Comparison of ENCODE assay signal across 1 cellular context in the genomic region with DNA sequence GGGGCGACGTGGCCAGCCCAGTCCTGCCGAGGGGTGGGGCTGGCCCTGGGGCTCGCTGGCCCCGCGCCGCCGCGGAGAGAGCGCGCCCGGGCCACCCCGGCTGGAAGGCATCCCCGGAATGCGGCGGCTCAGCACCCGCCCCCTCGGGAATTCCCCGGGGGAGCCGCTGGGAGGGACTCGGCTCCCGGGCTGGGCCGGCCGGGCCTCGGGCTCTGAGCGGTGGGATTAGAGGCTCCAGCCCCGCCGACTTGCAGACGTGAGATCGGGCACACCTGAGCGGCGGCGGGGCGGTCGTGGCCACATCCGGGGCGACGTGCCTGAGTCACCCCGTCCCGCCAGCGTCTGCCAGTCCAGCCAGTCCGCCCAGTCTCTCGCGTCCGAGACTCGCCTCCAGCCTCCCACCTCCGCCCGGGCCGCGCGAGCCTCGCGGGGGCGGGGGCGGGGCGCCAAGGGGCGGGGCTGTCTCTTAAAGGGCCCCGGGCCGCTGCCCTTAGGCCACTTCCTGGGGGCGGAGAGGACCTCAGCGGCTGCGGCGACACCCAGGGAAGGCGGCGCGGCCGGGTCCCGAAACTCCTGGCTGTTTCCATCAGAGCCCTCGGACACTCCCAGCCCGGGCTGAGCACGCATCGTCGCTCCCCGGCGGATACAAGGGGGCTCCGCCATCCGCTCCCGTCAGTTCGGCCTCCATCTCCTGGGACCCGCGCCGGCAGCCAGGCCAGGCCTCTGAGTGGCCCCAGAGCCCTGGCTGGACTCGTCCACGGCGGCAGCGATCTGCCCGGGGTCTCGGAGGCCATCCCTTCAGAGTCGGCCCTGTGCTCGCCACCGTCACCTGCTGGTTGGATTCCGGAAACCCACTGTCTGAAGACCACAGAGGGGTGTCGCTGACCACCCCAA.
TF ChIP-seq lines count a peak whose summit lies in the region.

A gene (plus strand): TSS at position 498 of the 894 bp plus-strand sequence.

TF ChIP-seq in K562, 482 proteins besides CTCF, POLR2A, EP300 and RAD21 (continued from another document):
- TF ChIP-seq, protein P1, sequence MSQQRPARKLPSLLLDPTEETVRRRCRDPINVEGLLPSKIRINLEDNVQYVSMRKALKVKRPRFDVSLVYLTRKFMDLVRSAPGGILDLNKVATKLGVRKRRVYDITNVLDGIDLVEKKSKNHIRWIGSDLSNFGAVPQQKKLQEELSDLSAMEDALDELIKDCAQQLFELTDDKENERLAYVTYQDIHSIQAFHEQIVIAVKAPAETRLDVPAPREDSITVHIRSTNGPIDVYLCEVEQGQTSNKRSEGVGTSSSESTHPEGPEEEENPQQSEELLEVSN (IDR thresholded peaks at IDR 0.05; ENCODE audit: borderline replicate concordance in 1 of 2, extremely low read depth in 1 of 2, insufficient read depth in 1 of 2, insufficient read length in 1 of 2, low read depth in 1 of 2, low read length in 1 of 2, poor library complexity in 1 of 2, severe bottlenecking in 1 of 2) = peak in 1 of 2 experiments; percentile 31
- TF ChIP-seq GABPA (tag; conservative IDR thresholded peaks at IDR 0.05; ENCODE audit: low read depth) (peak; percentile 69), TAF1 (IDR thresholded peaks at IDR 0.05; ENCODE audit: control insufficient read depth, extremely low read depth, insufficient read depth, low read length, severe bottlenecking) (peak; percentile 43), TCF3 (CRISPR knock-in tag; IDR thresholded peaks at IDR 0.05) (0 out of 2 replicates have a peak, but pooled peaks have one; percentile 7), TOE1 (IDR thresholded peaks at IDR 0.05; ENCODE audit: borderline replicate concordance) (0 out of 2 replicates have a peak, but pooled peaks have one; percentile 22), TOE1 (CRISPR knock-in tag; IDR thresholded peaks at IDR 0.05; ENCODE audit: borderline replicate concordance, low read depth) (no peak), ELF1 (tag; IDR thresholded peaks at IDR 0.05) (peak; percentile 59; the same call in 1 of the 2 replicates), MAZ (CRISPR knock-in tag; conservative IDR thresholded peaks at IDR 0.05 in 1 of 2, IDR thresholded peaks at IDR 0.05 in 1 of 2) (peak; percentile 16 to 59; a peak in 3 of 4 replicates), ZBTB7A (IDR thresholded peaks at IDR 0.05; ENCODE audit: borderline replicate concordance, control insufficient read depth, low read depth, low read length) (peak; percentile 70), SMAD4 (CRISPR knock-in tag; conservative IDR thresholded peaks at IDR 0.05) (peak; percentile 93), SP1 (CRISPR knock-in tag; IDR thresholded peaks at IDR 0.05) (0 out of 2 replicates have a peak, but pooled peaks have one; percentile 28), ZNF282 (CRISPR knock-in tag; IDR thresholded peaks at IDR 0.05) (no peak), MAFG (tag; conservative IDR thresholded peaks at IDR 0.05) (no peak), SAFB (IDR thresholded peaks at IDR 0.05; ENCODE audit: borderline replicate concordance, low read depth, low read length) (peak; percentile 87), ZNF224 (CRISPR knock-in tag; IDR thresholded peaks at IDR 0.05) (no peak), JUND (IDR thresholded peaks at IDR 0.05; ENCODE audit: borderline replicate concordance, low read depth, low read length) (peak; percentile 8; the same call in 1 of the 2 replicates), JUND (tag; IDR thresholded peaks at IDR 0.05; ENCODE audit: borderline replicate concordance, low read depth, low read length) (no peak), DACH1 (IDR thresholded peaks at IDR 0.05; ENCODE audit: partially characterized antibody) (no peak), RBFOX2 (IDR thresholded peaks at IDR 0.05; ENCODE audit: low read depth, low read length) (peak; percentile 67), TEAD1 (CRISPR knock-in tag; IDR thresholded peaks at IDR 0.05) (peak in 1 of 2 experiments; percentile 87; a peak in 1 of 4 replicates), PHF8 (IDR thresholded peaks at IDR 0.05; ENCODE audit: borderline replicate concordance, low read length) (peak; percentile 57; the same call in 1 of the 2 replicates), FOXK1 (CRISPR knock-in tag; IDR thresholded peaks at IDR 0.05; ENCODE audit: borderline replicate concordance) (no peak), HIVEP1 (CRISPR knock-in tag; IDR thresholded peaks at IDR 0.05) (peak; percentile 84), POLR2G (IDR thresholded peaks at IDR 0.05; ENCODE audit: low read depth, low read length) (peak; percentile 74), GABPB1 (CRISPR knock-in tag; IDR thresholded peaks at IDR 0.05) (peak; percentile 14; the same call in 1 of the 2 replicates), CEBPB (tag; IDR thresholded peaks at IDR 0.05) (no peak), ZNF830 (CRISPR knock-in tag; IDR thresholded peaks at IDR 0.05) (no peak), YY1 (IDR thresholded peaks at IDR 0.05; ENCODE audit: borderline replicate concordance in 1 of 3, control insufficient read depth in 1 of 3, extremely low read depth in 1 of 3, insufficient read depth in 3 of 3, insufficient read length in 1 of 3, insufficient replicate concordance in 2 of 3, low read depth in 1 of 3, low read length in 2 of 3) (peak in 2 of 3 experiments; percentile 28 to 30), NCOR1 (IDR thresholded peaks at IDR 0.05) (peak; percentile 52), NONO (IDR thresholded peaks at IDR 0.05; ENCODE audit: low read depth in 2 of 2, low read length in 1 of 2) (0 out of 4 replicates have a peak, but pooled peaks of 1 of the 2 experiments have one; percentile 8)
- TF ChIP-seq, protein P2, sequence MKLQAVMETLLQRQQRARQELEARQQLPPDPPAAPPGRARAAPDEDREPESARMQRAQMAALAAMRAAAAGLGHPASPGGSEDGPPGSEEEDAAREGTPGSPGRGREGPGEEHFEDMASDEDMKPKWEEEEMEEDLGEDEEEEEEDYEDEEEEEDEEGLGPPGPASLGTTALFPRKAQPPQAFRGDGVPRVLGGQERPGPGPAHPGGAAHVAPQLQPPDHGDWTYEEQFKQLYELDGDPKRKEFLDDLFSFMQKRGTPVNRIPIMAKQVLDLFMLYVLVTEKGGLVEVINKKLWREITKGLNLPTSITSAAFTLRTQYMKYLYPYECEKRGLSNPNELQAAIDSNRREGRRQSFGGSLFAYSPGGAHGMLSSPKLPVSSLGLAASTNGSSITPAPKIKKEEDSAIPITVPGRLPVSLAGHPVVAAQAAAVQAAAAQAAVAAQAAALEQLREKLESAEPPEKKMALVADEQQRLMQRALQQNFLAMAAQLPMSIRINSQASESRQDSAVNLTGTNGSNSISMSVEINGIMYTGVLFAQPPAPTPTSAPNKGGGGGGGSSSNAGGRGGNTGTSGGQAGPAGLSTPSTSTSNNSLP (IDR thresholded peaks at IDR 0.05; ENCODE audit: borderline replicate concordance, low read depth, low read length) = no peak
- TF ChIP-seq, protein P3, sequence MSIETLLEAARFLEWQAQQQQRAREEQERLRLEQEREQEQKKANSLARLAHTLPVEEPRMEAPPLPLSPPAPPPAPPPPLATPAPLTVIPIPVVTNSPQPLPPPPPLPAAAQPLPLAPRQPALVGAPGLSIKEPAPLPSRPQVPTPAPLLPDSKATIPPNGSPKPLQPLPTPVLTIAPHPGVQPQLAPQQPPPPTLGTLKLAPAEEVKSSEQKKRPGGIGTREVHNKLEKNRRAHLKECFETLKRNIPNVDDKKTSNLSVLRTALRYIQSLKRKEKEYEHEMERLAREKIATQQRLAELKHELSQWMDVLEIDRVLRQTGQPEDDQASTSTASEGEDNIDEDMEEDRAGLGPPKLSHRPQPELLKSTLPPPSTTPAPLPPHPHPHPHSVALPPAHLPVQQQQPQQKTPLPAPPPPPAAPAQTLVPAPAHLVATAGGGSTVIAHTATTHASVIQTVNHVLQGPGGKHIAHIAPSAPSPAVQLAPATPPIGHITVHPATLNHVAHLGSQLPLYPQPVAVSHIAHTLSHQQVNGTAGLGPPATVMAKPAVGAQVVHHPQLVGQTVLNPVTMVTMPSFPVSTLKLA (conservative IDR thresholded peaks at IDR 0.05) = peak in 1 of 2 experiments; percentile 65; a peak in 2 of 4 replicates
- TF ChIP-seq, protein P4, sequence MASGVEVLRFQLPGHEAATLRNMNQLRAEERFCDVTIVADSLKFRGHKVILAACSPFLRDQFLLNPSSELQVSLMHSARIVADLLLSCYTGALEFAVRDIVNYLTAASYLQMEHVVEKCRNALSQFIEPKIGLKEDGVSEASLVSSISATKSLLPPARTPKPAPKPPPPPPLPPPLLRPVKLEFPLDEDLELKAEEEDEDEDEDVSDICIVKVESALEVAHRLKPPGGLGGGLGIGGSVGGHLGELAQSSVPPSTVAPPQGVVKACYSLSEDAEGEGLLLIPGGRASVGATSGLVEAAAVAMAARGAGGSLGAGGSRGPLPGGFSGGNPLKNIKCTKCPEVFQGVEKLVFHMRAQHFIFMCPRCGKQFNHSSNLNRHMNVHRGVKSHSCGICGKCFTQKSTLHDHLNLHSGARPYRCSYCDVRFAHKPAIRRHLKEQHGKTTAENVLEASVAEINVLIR (CRISPR knock-in tag; IDR thresholded peaks at IDR 0.05) = no peak
- TF ChIP-seq, protein P5, sequence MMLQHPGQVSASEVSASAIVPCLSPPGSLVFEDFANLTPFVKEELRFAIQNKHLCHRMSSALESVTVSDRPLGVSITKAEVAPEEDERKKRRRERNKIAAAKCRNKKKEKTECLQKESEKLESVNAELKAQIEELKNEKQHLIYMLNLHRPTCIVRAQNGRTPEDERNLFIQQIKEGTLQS (IDR thresholded peaks at IDR 0.05) = 0 out of 2 replicates have a peak, but pooled peaks have one; percentile 19
- TF ChIP-seq, protein P5 (CRISPR knock-in tag; conservative IDR thresholded peaks at IDR 0.05) = no peak
- TF ChIP-seq, protein P6, sequence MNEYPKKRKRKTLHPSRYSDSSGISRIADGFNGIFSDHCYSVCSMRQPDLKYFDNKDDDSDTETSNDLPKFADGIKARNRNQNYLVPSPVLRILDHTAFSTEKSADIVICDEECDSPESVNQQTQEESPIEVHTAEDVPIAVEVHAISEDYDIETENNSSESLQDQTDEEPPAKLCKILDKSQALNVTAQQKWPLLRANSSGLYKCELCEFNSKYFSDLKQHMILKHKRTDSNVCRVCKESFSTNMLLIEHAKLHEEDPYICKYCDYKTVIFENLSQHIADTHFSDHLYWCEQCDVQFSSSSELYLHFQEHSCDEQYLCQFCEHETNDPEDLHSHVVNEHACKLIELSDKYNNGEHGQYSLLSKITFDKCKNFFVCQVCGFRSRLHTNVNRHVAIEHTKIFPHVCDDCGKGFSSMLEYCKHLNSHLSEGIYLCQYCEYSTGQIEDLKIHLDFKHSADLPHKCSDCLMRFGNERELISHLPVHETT (CRISPR knock-in tag; conservative IDR thresholded peaks at IDR 0.05 in 1 of 2, IDR thresholded peaks at IDR 0.05 in 1 of 2) = peak in 1 of 2 experiments; percentile 67; a peak in 2 of 4 replicates
- TF ChIP-seq, protein P7, sequence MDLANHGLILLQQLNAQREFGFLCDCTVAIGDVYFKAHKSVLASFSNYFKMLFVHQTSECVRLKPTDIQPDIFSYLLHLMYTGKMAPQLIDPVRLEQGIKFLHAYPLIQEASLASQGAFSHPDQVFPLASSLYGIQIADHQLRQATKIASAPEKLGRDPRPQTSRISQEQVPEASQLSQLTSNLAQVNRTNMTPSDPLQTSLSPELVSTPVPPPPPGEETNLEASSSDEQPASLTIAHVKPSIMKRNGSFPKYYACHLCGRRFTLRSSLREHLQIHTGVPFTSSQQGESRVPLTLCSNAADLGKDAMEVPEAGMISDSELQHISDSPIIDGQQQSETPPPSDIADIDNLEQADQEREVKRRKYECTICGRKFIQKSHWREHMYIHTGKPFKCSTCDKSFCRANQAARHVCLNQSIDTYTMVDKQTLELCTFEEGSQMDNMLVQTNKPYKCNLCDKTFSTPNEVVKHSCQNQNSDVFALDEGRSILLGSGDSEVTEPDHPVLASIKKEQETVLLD (IDR thresholded peaks at IDR 0.05) = no peak
- TF ChIP-seq, protein P8, sequence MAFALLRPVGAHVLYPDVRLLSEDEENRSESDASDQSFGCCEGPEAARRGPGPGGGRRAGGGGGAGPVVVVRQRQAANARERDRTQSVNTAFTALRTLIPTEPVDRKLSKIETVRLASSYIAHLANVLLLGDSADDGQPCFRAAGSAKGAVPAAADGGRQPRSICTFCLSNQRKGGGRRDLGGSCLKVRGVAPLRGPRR (CRISPR knock-in tag; IDR thresholded peaks at IDR 0.05) = no peak
- TF ChIP-seq, protein P9, sequence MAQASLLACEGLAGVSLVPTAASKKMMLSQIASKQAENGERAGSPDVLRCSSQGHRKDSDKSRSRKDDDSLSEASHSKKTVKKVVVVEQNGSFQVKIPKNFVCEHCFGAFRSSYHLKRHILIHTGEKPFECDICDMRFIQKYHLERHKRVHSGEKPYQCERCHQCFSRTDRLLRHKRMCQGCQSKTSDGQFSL (CRISPR knock-in tag; IDR thresholded peaks at IDR 0.05) = no peak
- TF ChIP-seq, protein P9 (tag; IDR thresholded peaks at IDR 0.05) = no peak
- TF ChIP-seq, protein P10, sequence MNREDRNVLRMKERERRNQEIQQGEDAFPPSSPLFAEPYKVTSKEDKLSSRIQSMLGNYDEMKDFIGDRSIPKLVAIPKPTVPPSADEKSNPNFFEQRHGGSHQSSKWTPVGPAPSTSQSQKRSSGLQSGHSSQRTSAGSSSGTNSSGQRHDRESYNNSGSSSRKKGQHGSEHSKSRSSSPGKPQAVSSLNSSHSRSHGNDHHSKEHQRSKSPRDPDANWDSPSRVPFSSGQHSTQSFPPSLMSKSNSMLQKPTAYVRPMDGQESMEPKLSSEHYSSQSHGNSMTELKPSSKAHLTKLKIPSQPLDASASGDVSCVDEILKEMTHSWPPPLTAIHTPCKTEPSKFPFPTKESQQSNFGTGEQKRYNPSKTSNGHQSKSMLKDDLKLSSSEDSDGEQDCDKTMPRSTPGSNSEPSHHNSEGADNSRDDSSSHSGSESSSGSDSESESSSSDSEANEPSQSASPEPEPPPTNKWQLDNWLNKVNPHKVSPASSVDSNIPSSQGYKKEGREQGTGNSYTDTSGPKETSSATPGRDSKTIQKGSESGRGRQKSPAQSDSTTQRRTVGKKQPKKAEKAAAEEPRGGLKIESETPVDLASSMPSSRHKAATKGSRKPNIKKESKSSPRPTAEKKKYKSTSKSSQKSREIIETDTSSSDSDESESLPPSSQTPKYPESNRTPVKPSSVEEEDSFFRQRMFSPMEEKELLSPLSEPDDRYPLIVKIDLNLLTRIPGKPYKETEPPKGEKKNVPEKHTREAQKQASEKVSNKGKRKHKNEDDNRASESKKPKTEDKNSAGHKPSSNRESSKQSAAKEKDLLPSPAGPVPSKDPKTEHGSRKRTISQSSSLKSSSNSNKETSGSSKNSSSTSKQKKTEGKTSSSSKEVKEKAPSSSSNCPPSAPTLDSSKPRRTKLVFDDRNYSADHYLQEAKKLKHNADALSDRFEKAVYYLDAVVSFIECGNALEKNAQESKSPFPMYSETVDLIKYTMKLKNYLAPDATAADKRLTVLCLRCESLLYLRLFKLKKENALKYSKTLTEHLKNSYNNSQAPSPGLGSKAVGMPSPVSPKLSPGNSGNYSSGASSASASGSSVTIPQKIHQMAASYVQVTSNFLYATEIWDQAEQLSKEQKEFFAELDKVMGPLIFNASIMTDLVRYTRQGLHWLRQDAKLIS (CRISPR knock-in tag; IDR thresholded peaks at IDR 0.05) = 0 out of 2 replicates have a peak, but pooled peaks have one; percentile 44
